8 cellular contexts compared by ENCODE assay signal in the genomic region with DNA sequence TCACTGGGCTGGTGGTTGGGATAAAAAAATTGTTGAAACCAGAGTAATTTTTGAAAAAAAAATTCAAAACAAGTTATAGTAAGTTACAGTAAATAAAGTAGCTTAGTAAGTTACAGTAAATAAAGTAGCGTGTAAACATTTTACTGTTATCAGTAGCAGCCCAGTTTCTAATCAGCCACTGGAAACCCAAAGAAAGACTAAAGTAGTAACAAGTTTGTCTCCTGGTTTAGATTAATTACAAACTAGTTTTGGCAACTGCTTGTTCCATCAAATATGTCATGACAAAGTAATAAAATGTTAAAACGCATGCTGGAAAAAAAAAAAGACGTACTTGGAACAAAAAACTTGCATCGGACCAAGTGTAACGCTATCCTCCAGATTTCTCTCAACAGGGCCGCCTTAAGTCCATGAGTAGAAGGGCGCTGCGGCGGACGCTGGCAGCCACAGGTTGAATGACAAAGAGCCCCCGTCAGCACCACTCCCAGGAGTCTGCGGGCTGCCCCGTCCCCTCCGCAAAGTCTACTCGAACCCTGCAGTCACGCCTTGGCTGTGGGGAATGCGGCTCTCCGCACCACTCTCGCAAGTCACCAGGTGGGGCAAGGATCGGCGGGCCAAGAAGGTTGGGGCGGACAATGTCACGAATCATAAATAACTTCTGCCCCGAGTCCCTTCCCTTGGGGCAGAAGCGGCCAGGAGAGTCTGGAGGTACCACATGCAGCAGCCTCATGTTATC. TPM values are rescaled to one million over a fixed set of nuclear protein-coding genes. Genes with fewer than 3 reads are reported as not detected.
DNase-seq lines count a peak whose midpoint lies in the region; ATAC-seq, FAIRE-seq and TF ChIP-seq lines count a peak whose summit lies in the region.

No MANE protein-coding gene starts in this region.

- H3K27me3 ChIP-seq in SJSA1 (replicated peaks) = no peaks in the 10 kb centered on the region
- no peaks in the 10 kb centered on the region for H3K27me3 ChIP-seq in pancreas

- peak; percentile 20 for ATAC-seq in GM21526 (IDR thresholded peaks at IDR 0.05; ENCODE audit: low FRiP score, unreplicated experiment)
- ATAC-seq in Right ventricle myocardium inferior = peak; percentile 30
- peak; percentile 4 to 27 (median 19) for ATAC-seq in pancreas

- H3K4me1 ChIP-seq in SJSA1 (replicated peaks) = peaks cover 23% of the 10 kb centered on the region
- H3K4me1 ChIP-seq in pancreas = no peaks in the 10 kb centered on the region

- H3K9me3 ChIP-seq in SJSA1 (replicated peaks) = no peaks in the 10 kb centered on the region
- H3K9me3 ChIP-seq in pancreas = no peaks in the 10 kb centered on the region

- H3K4me3 Mint-ChIP-seq in activated naive CD4-positive, alpha-beta T cell treated with anti-CD3 and anti-CD28 coated beads, Interleukin-2, amount 10 ng/mL, durations not matched to agents 7 days and 5 days = peak overlapping the region; percentile 75

- 0 out of 2 replicates have a peak, but pooled peaks cover 4% of the 10 kb centered on the region for H3K36me3 ChIP-seq in SJSA1
- H3K36me3 ChIP-seq in pancreas = no peaks in the 10 kb centered on the region

- DNase-seq in DMS53 (lab: John Stamatoyannopoulos, UW) = peak; percentile 80
- DNase-seq in HuH-7.5 (ENCODE audit: low spot score) = peak; percentile 56
- peak; percentile 67 to 80 for DNase-seq in SJSA1 (ENCODE audit: low read depth in 1 of 2, low spot score in 2 of 2)
- DNase-seq in activated naive CD4-positive, alpha-beta T cell treated with anti-CD3 and anti-CD28 coated beads, Interleukin-2, amount 10 ng/mL, durations not matched to agents 7 days and 5 days = peak; percentile 70
- DNase-seq in Right ventricle myocardium inferior (ENCODE audit: missing footprints) = peak; percentile 74
- DNase-seq in pancreas = peak in 5 of 6 donors; percentile 18 to 68 (median 27)
- DNase-seq in ureter (ENCODE audit: low spot score) = peak; percentile 44

- intact Hi-C loops in Right ventricle myocardium inferior (cut with DNase I) (loop anchor here (2.0 to 5.0 kb wide), 5 partner anchors 42 to 338 kb away; a partner anchor contains a TSS), pancreas (cut with DNase I) (no loop called here)

- H3K4me3 ChIP-seq in SJSA1 (peak overlapping the region; percentile 59), pancreas (peak overlapping the region; percentile 23 to 77 (median 58))

- no peak for FAIRE-seq in pancreas (lab: Jason Lieb, UNC)

- CTCF ChIA-PET in activated naive CD4-positive, alpha-beta T cell treated with anti-CD3 and anti-CD28 coated beads, Interleukin-2, amount 10 ng/mL, durations not matched to agents 7 days and 5 days (lab: Charles Lee) = interaction anchor here (1.1 to 1.9 kb wide), 2 partner anchors 17 to 236 kb away, joined by 3 to 7 read pairs; a partner anchor contains a TSS

- H3K9me3 Mint-ChIP-seq in activated naive CD4-positive, alpha-beta T cell treated with anti-CD3 and anti-CD28 coated beads, Interleukin-2, amount 10 ng/mL, durations not matched to agents 7 days and 5 days = no peaks in the 10 kb centered on the region

- H3K36me3 Mint-ChIP-seq in activated naive CD4-positive, alpha-beta T cell treated with anti-CD3 and anti-CD28 coated beads, Interleukin-2, amount 10 ng/mL, durations not matched to agents 7 days and 5 days = peaks cover 27% of the 10 kb centered on the region

- peak overlapping the region; percentile 76 for H3K27ac ChIP-seq in SJSA1
- H3K27ac ChIP-seq in pancreas = peak overlapping the region in 2 of 4 donors; percentile 65 to 76

- H3K4me1 Mint-ChIP-seq in activated naive CD4-positive, alpha-beta T cell treated with anti-CD3 and anti-CD28 coated beads, Interleukin-2, amount 10 ng/mL, durations not matched to agents 7 days and 5 days = peaks cover 62% of the 10 kb centered on the region

- peak overlapping the region; percentile 100 for H3K27ac Mint-ChIP-seq in activated naive CD4-positive, alpha-beta T cell treated with anti-CD3 and anti-CD28 coated beads, Interleukin-2, amount 10 ng/mL, durations not matched to agents 7 days and 5 days

- 19% methylated on average over 25 of the region's 25 CpGs for WGBS in pancreas, 2 donors

- no peaks in the 10 kb centered on the region for H3K27me3 Mint-ChIP-seq in activated naive CD4-positive, alpha-beta T cell treated with anti-CD3 and anti-CD28 coated beads, Interleukin-2, amount 10 ng/mL, durations not matched to agents 7 days and 5 days

- TF ChIP-seq CTCF in pancreas (IDR thresholded peaks at IDR 0.05) = no peak

RNA-seq across cellular contexts. Expression of a gene that starts 0.9 kb away (rescaled TPM):
- 82.0 and 106 TPM in 2 replicates for total RNA-seq in SJSA1 (2014; rRNA removed; shearing (Covaris generic))
- total RNA-seq in Right ventricle myocardium inferior (137 TPM), pancreas (1 to 10 TPM; 1.0 to 5.2 (median 3.6) TPM), ureter (9.0 TPM)
- under 1 TPM; 0.42 to 0.68 TPM for polyA plus RNA-seq in pancreas

Comparison
In these comparisons a context has a peak if more than half of its experiments do, and no peak if none do; other contexts are left out.
1. DNase-seq: peak in every context shown above with its lines; median percentile 80 in DMS53; 74 in Right ventricle myocardium inferior; 74 in SJSA1; 70 in activated naive CD4-positive, alpha-beta T cell treated with anti-CD3 and anti-CD28 coated beads, Interleukin-2, amount 10 ng/mL, durations not matched to agents 7 days and 5 days; 56 in HuH-7.5; 44 in ureter; 27 in pancreas.